15 cellular contexts compared by ENCODE assay signal in genomic region chr2:8616084-8616419, GRCh38.
DNase-seq lines count a peak whose midpoint lies in the region; ATAC-seq and TF ChIP-seq lines count a peak whose summit lies in the region.
"Had no signal": no experiment of that assay in that cellular context is flagged by ENCODE, and none has a peak within 500 bp of the region (broad histone marks: within the 10 kb centered on the region; RNA-seq: fewer than 3 reads in every experiment).

No MANE protein-coding gene starts in this region.

- H3K9ac ChIP-seq in IMR-90 (ENCODE audit: low read depth, low read length), result no peak overlapping the region
- no peak overlapping the region for H3K9ac ChIP-seq in mesenchymal stem cell (ENCODE audit: low read length)
- H3K9ac ChIP-seq: BLaER1 treated with 17β-estradiol and CSF1 and Interleukin-3, amounts not matched to agents 10 nM and 100 nM had no signal

- H3K4me3 ChIP-seq in IMR-90 (ENCODE audit: insufficient read depth, low read depth, low read length) (no peak overlapping the region), mesenchymal stem cell (ENCODE audit: insufficient read depth in 1 of 2, low read depth in 1 of 2, low read length in 2 of 2) (no peak overlapping the region), sigmoid colon (no peak overlapping the region)
- H3K4me3 ChIP-seq: BLaER1 treated with 17β-estradiol and CSF1 and Interleukin-3, amounts not matched to agents 10 nM and 100 nM had no signal

- H4K8ac ChIP-seq in IMR-90 (ENCODE audit: low read depth in 2 of 2, low read length in 2 of 2), result no peak overlapping the region
- peak overlapping the region; percentile 24 for H4K8ac ChIP-seq in mesenchymal stem cell (ENCODE audit: low read length)

- DNase-seq in activated effector memory CD4-positive, alpha-beta T cell treated with anti-CD3 and anti-CD28 coated beads, Interleukin-2, amount 50 U/mL, for 16 hours, result peak; percentile 28
- DNase-seq in activated effector memory CD4-positive, alpha-beta T cell treated with Interleukin-2 at 50 U/mL for 16 hours, result no peak
- DNase-seq in IMR-90 (no peak), mesenchymal stem cell (no peak), sigmoid colon (peak; percentile 22)
- DNase-seq: ACHN; Calu3; CD4-positive, CD25-positive, alpha-beta regulatory T cell; DMS 273 treated with DMSO at 0.1 percent for 48 hours; HCEC 1CT; HFFc6 had no signal

- TF ChIP-seq RAD21 in IMR-90 (IDR thresholded peaks at IDR 0.05; ENCODE audit: low read length), result no peak

- no peaks in the 10 kb centered on the region; the same call in 1 of the 2 replicates for H3K9me3 ChIP-seq in IMR-90 (ENCODE audit: control insufficient read depth, insufficient read depth, low read length)
- peaks cover 6% of the 10 kb centered on the region for H3K9me3 ChIP-seq in mesenchymal stem cell (ENCODE audit: control insufficient read depth, low read length)
- no peaks in the 10 kb centered on the region for H3K9me3 ChIP-seq in sigmoid colon

- no peak for TF ChIP-seq EP300 in sigmoid colon (IDR thresholded peaks at IDR 0.05)

- dilution Hi-C loops in IMR-90 (cut with HindIII; ENCODE audit: low sequenced_read_pairs, unreplicated experiment), result no loop called here

- TF ChIP-seq POLR2A in IMR-90 (IDR thresholded peaks at IDR 0.05; ENCODE audit: low read depth, low read length), result no peak
- TF ChIP-seq POLR2A in sigmoid colon (IDR thresholded peaks at IDR 0.05), result no peak

- H3K23ac ChIP-seq in IMR-90 (ENCODE audit: low read depth, low read length), result no peak overlapping the region
- no peak overlapping the region for H3K23ac ChIP-seq in mesenchymal stem cell (ENCODE audit: low read length in 2 of 2)

- no peaks in the 10 kb centered on the region for H3K79me1 ChIP-seq in IMR-90 (ENCODE audit: low read depth in 1 of 2, low read length in 2 of 2)
- H3K79me1 ChIP-seq in mesenchymal stem cell (replicated peaks; ENCODE audit: low read length, poor library complexity, severe bottlenecking), result no peaks in the 10 kb centered on the region

- H2BK15ac ChIP-seq in IMR-90 (ENCODE audit: low read depth, low read length) (no peak overlapping the region), mesenchymal stem cell (ENCODE audit: low read depth, poor library complexity, severe bottlenecking) (no peak overlapping the region)

- H3K9me1 ChIP-seq in IMR-90 (ENCODE audit: insufficient read depth, low read length), result no peaks in the 10 kb centered on the region

- H3K14ac ChIP-seq in IMR-90 (replicated peaks; ENCODE audit: low read depth, low read length), result no peak overlapping the region
- H3K14ac ChIP-seq in mesenchymal stem cell (ENCODE audit: low read length in 2 of 2), result no peak overlapping the region

- 79% methylated on average over 8 of the region's 10 CpGs; no CpG with 5 or more reads in 1 of the 2 experiments for WGBS in IMR-90 (ENCODE audit: extremely low coverage in 2 of 2, insufficient read length in 1 of 2), 2 experiments
- 89% methylated on average over 10 of the region's 10 CpGs for WGBS in mesenchymal stem cell
- 92 to 96% methylated on average over 10 of the region's 10 CpGs for WGBS in sigmoid colon, 2 donors

- H2AFZ ChIP-seq in IMR-90 (replicated peaks; ENCODE audit: low read length, poor library complexity) (peak overlapping the region; percentile 44), mesenchymal stem cell (ENCODE audit: low read depth, low read length) (no peak overlapping the region)

- no peak overlapping the region for H4K91ac ChIP-seq in IMR-90 (ENCODE audit: insufficient read depth, low read depth, low read length)
- no peak overlapping the region for H4K91ac ChIP-seq in mesenchymal stem cell (ENCODE audit: low read length)

- no peaks in the 10 kb centered on the region for H3K36me3 ChIP-seq in IMR-90 (ENCODE audit: control insufficient read depth, insufficient read depth, low read length)
- no peaks in the 10 kb centered on the region for H3K36me3 ChIP-seq in mesenchymal stem cell (ENCODE audit: control insufficient read depth in 1 of 2, insufficient read depth in 2 of 2, low read depth in 1 of 2, low read length in 2 of 2)
- no peaks in the 10 kb centered on the region for H3K36me3 ChIP-seq in sigmoid colon
- H3K36me3 ChIP-seq: BLaER1 treated with 17β-estradiol and CSF1 and Interleukin-3, amounts not matched to agents 10 nM and 100 nM had no signal

- no peak overlapping the region for H2BK5ac ChIP-seq in IMR-90 (ENCODE audit: low read depth, low read length, poor library complexity, severe bottlenecking)
- H2BK5ac ChIP-seq in mesenchymal stem cell (ENCODE audit: low read depth, low read length, poor library complexity, severe bottlenecking), result no peak overlapping the region

- H3K4ac ChIP-seq in IMR-90 (ENCODE audit: low read depth, low read length), result no peak overlapping the region
- no peak overlapping the region for H3K4ac ChIP-seq in mesenchymal stem cell (ENCODE audit: low read depth in 1 of 2, low read length in 2 of 2)

- H2AK9ac ChIP-seq in IMR-90 (replicated peaks; ENCODE audit: low read depth, low read length, poor library complexity), result no peak overlapping the region

- no peak overlapping the region for H4K5ac ChIP-seq in IMR-90 (ENCODE audit: low read depth, low read length)

- no peak for TF ChIP-seq CTCF in IMR-90 (conservative IDR thresholded peaks at IDR 0.05; ENCODE audit: low read depth, low read length)
- TF ChIP-seq CTCF in sigmoid colon (IDR thresholded peaks at IDR 0.05), result no peak

- in situ Hi-C loops in IMR-90 (cut with MboI; ENCODE audit: low sequenced_read_pairs), result no loop called here

- H3K4me2 ChIP-seq in IMR-90 (ENCODE audit: low read depth, low read length), result no peak overlapping the region
- no peak overlapping the region for H3K4me2 ChIP-seq in mesenchymal stem cell (ENCODE audit: low read length, poor library complexity, severe bottlenecking)
- H3K4me2 ChIP-seq: BLaER1 treated with 17β-estradiol and CSF1 and Interleukin-3, amounts not matched to agents 10 nM and 100 nM had no signal

- no peaks in the 10 kb centered on the region for H3K4me1 ChIP-seq in IMR-90 (ENCODE audit: control insufficient read depth, insufficient read depth, low read length)
- H3K4me1 ChIP-seq in mesenchymal stem cell (ENCODE audit: control insufficient read depth, insufficient read depth, low read depth, low read length), result no peaks in the 10 kb centered on the region
- no peaks in the 10 kb centered on the region for H3K4me1 ChIP-seq in sigmoid colon

- H3K56ac ChIP-seq in IMR-90 (ENCODE audit: extremely low read depth, insufficient read depth, low read length), result no peak overlapping the region

- no peak overlapping the region for H2BK12ac ChIP-seq in mesenchymal stem cell (ENCODE audit: low read length in 2 of 2)

- H3K27me3 ChIP-seq in IMR-90 (ENCODE audit: control insufficient read depth, insufficient read depth, low read length), result peaks cover 10% of the 10 kb centered on the region
- H3K27me3 ChIP-seq in mesenchymal stem cell (ENCODE audit: control insufficient read depth in 1 of 2, insufficient read depth in 1 of 2, low read length in 2 of 2), result peaks cover 0 to 64% of the 10 kb centered on the region in 2 experiments
- no peaks in the 10 kb centered on the region for H3K27me3 ChIP-seq in sigmoid colon

- H2BK120ac ChIP-seq in IMR-90 (ENCODE audit: low read depth, low read length), result no peak overlapping the region
- no peak overlapping the region for H2BK120ac ChIP-seq in mesenchymal stem cell (ENCODE audit: low read depth, low read length)

- H3K18ac ChIP-seq in IMR-90 (ENCODE audit: low read depth, low read length) (no peak overlapping the region), mesenchymal stem cell (ENCODE audit: low read depth in 1 of 2, low read length in 2 of 2) (no peak overlapping the region)

- POLR2A ChIA-PET in IMR-90 (lab: Charles Lee; ENCODE audit: unreplicated experiment), result no interaction called here

- CTCF ChIA-PET in IMR-90 (lab: Yijun Ruan, JAX), result no interaction called here

- H2BK20ac ChIP-seq in IMR-90 (ENCODE audit: low read depth, low read length), result no peak overlapping the region

- BruUV-seq in IMR-90 (replicated peaks; lab: Mats Ljungman, UMichigan), result no TSS peak

- intact Hi-C loops in IMR-90 (cut with micrococcal nuclease), result no loop called here
- intact Hi-C loops in sigmoid colon (cut with DNase I), result no loop called here

- ATAC-seq in IMR-90 (ENCODE audit: low read depth) (no peak), HG03354 (IDR thresholded peaks at IDR 0.05; ENCODE audit: poor library complexity, severe bottlenecking, unreplicated experiment) (no peak), HG02610 (IDR thresholded peaks at IDR 0.05; ENCODE audit: unreplicated experiment) (no peak)

- no peak overlapping the region for H2AK5ac ChIP-seq in IMR-90 (ENCODE audit: low read depth, low read length)
- H2AK5ac ChIP-seq in mesenchymal stem cell (ENCODE audit: low read length, severe bottlenecking), result no peak overlapping the region

- H4K20me1 ChIP-seq in IMR-90 (ENCODE audit: insufficient read depth, low read length), result no peaks in the 10 kb centered on the region
- H4K20me1 ChIP-seq: BLaER1 treated with 17β-estradiol and CSF1 and Interleukin-3, amounts not matched to agents 10 nM and 100 nM had no signal

- H3K27ac ChIP-seq in IMR-90 (ENCODE audit: insufficient read depth, low read length), result no peak overlapping the region
- H3K27ac ChIP-seq in mesenchymal stem cell (ENCODE audit: low read length, poor library complexity, severe bottlenecking), result no peak overlapping the region
- no peak overlapping the region for H3K27ac ChIP-seq in sigmoid colon
- H3K27ac ChIP-seq: BLaER1 treated with 17β-estradiol and CSF1 and Interleukin-3, amounts not matched to agents 10 nM and 100 nM; HL-60 had no signal

TF ChIP-seq in IMR-90, 13 proteins besides CTCF, POLR2A, EP300 and RAD21:
- no peak for TF ChIP-seq MXI1 (IDR thresholded peaks at IDR 0.05; ENCODE audit: borderline replicate concordance, low read depth, low read length)
- no peak for TF ChIP-seq CEBPB (IDR thresholded peaks at IDR 0.05; ENCODE audit: low read depth, low read length)
- no peak for TF ChIP-seq MAZ (IDR thresholded peaks at IDR 0.05; ENCODE audit: borderline replicate concordance, low read depth, low read length)
- TF ChIP-seq SMC3 (IDR thresholded peaks at IDR 0.05; ENCODE audit: low read depth, low read length), result no peak
- no peak for TF ChIP-seq FOS (IDR thresholded peaks at IDR 0.05; ENCODE audit: low read depth, low read length)
- TF ChIP-seq RCOR1 (IDR thresholded peaks at IDR 0.05; ENCODE audit: insufficient replicate concordance, low read length), result no peak
- no peak for TF ChIP-seq MAFK (IDR thresholded peaks at IDR 0.05; ENCODE audit: low read depth, low read length)
- TF ChIP-seq CHD1 (IDR thresholded peaks at IDR 0.05; ENCODE audit: low read depth, low read length), result no peak
- TF ChIP-seq RFX5 (IDR thresholded peaks at IDR 0.05; ENCODE audit: low read depth, low read length), result no peak
- TF ChIP-seq USF2 (IDR thresholded peaks at IDR 0.05; ENCODE audit: low read depth, low read length), result no peak

Comparison
In these comparisons a context has a peak if more than half of its experiments do, and no peak if none do; other contexts are left out.
1. DNase-seq: peak in activated effector memory CD4-positive, alpha-beta T cell treated with anti-CD3 and anti-CD28 coated beads, Interleukin-2, amount 50 U/mL, for 16 hours (single experiment) and sigmoid colon (single experiment); none in activated effector memory CD4-positive, alpha-beta T cell treated with Interleukin-2 at 50 U/mL for 16 hours (single experiment), IMR-90 (single experiment) and mesenchymal stem cell (single experiment).